19 cellular contexts compared by ENCODE assay signal in genomic region chr6:169887529-169888140, GRCh38.
"Had no signal": no experiment of that assay in that cellular context is flagged by ENCODE, and none has a peak within 500 bp of the region (broad histone marks: within the 10 kb centered on the region; RNA-seq: fewer than 3 reads in every experiment).

No MANE protein-coding gene starts in this region.

- H3K27me3 ChIP-seq: colonic mucosa, neutrophil, sigmoid colon had no signal

- H3K4me3 Mint-ChIP-seq: activated CD4-positive, alpha-beta memory T cell treated with anti-CD3 and anti-CD28 coated beads for 36 hours; activated naive CD8-positive, alpha-beta T cell treated with anti-CD3 and anti-CD28 coated beads, Interleukin-2, amount 50 U/mL, for 24 hours; immature natural killer cell; nephron; stimulated activated naive B cell treated with anti-CD40 and anti-IgM and Interleukin-4, amounts not matched to agents 10 μg/mL and 1 μg/mL and 100 μg/mL, for 72 hours had no signal

- H3K4me1 Mint-ChIP-seq: activated naive CD8-positive, alpha-beta T cell treated with anti-CD3 and anti-CD28 coated beads, Interleukin-2, amount 50 U/mL, for 24 hours; nephron; stimulated activated naive B cell treated with anti-CD40 and anti-IgM and Interleukin-4, amounts not matched to agents 10 μg/mL and 1 μg/mL and 100 μg/mL, for 72 hours had no signal

- H3K27ac Mint-ChIP-seq: activated CD4-positive, alpha-beta memory T cell treated with anti-CD3 and anti-CD28 coated beads for 36 hours; activated naive CD8-positive, alpha-beta T cell treated with anti-CD3 and anti-CD28 coated beads, Interleukin-2, amount 50 U/mL, for 24 hours; immature natural killer cell; nephron; stimulated activated naive B cell treated with anti-CD40 and anti-IgM and Interleukin-4, amounts not matched to agents 10 μg/mL and 1 μg/mL and 100 μg/mL, for 72 hours had no signal

- H3K36me3 ChIP-seq: colonic mucosa, neutrophil, sigmoid colon had no signal

- H3K36me3 Mint-ChIP-seq: activated CD4-positive, alpha-beta memory T cell treated with anti-CD3 and anti-CD28 coated beads for 36 hours; immature natural killer cell had no signal

- H3K9me3 ChIP-seq: colonic mucosa, neutrophil had no signal

- H3K4me1 ChIP-seq: colonic mucosa had no signal

- H3K4me3 ChIP-seq: colonic mucosa, sigmoid colon, SK-N-MC, smooth muscle cell had no signal

- H3K27ac ChIP-seq: colonic mucosa, neutrophil, sigmoid colon, SK-N-MC had no signal

- DNase-seq: activated CD4-positive, alpha-beta memory T cell treated with anti-CD3 and anti-CD28 coated beads for 36 hours; activated CD4-positive, alpha-beta T cell treated with anti-CD3 and anti-CD28 coated beads for 48 hours; activated effector memory CD4-positive, alpha-beta T cell treated with anti-CD3 and anti-CD28 coated beads, Interleukin-2, amount 50 U/mL, for 16 hours; activated naive CD4-positive, alpha-beta T cell treated with anti-CD3 and anti-CD28 coated beads, Interleukin-2, amount 50 U/mL, for 16 hours; activated naive CD8-positive, alpha-beta T cell treated with anti-CD3 and anti-CD28 coated beads, Interleukin-2, amount 50 U/mL, for 24 hours; activated T-cell treated with anti-CD3 and anti-CD28 coated beads for 4 hours; central memory CD4-positive, alpha-beta T cell; colonic mucosa; immature natural killer cell; mesenchymal stem cell; sigmoid colon; stimulated activated CD4-positive, alpha-beta T cell treated with anti-CD3 and anti-CD28 coated beads, Interleukin-2, amount 100 ng/mL, for 48 hours; stimulated activated CD8-positive, alpha-beta memory T cell treated with anti-CD3 and anti-CD28 coated beads, Interleukin-4, amount 100 ng/mL, for 48 hours; stimulated activated naive B cell treated with anti-CD40 and anti-IgM and Interleukin-4, amounts not matched to agents 10 μg/mL and 1 μg/mL and 100 μg/mL, for 72 hours; trophoblast cell had no signal

- H3K9me3 Mint-ChIP-seq: activated naive CD8-positive, alpha-beta T cell treated with anti-CD3 and anti-CD28 coated beads, Interleukin-2, amount 50 U/mL, for 24 hours; immature natural killer cell had no signal
